Comparison of ENCODE assay signal across 8 cellular contexts in the genomic region with DNA sequence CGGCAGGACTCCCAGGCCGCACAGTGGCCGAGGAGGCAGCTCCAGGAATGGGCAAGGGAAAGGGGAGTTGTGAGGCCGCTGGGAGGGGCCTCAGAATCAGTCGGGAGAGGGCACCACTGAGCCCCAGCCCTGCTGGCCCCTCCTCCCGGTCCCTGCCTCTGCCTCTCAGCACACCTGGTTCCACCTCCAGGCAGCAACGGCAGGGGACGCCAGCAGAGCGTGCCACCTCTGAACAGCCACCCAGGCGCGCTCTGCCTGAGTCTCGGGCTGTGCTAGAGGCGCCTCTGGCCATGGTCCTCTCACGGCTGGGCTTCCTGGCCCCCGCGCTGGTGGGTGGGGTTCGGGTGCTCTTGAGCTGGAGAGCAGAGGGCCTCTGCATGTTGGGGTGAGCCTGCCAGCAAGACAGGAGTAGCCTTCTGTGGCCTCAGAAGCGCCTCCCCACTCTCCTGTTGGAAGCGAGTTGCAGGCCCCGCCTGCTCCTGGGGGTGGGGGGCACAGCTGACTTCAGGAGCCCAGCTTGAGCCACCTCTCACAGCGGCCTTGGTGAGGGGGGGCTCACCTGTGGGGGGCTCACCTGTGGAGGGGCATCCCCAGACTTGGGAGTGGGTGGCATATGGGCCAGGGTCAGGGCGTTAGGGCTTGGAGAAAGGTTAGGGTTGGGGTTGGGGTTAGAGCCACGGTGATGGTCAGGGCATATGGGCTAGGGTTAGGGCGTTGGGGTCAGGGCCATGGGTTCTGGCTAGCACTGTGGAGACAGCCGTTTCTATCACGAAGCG. TPM values are rescaled to one million over a fixed set of nuclear protein-coding genes. Genes with fewer than 3 reads are reported as not detected.
DNase-seq lines count a peak whose midpoint lies in the region; ATAC-seq and TF ChIP-seq lines count a peak whose summit lies in the region.

No MANE protein-coding gene starts in this region.

- H3K36me3 Mint-ChIP-seq in activated CD4-positive, alpha-beta T cell treated with anti-CD3 and anti-CD28 coated beads, Interleukin-2, amount 10 ng/mL, durations not matched to agents 7 days and 5 days (ENCODE audit: low read depth) = no peaks in the 10 kb centered on the region

- no peak overlapping the region for H3K4me3 Mint-ChIP-seq in activated CD4-positive, alpha-beta T cell treated with anti-CD3 and anti-CD28 coated beads, Interleukin-2, amount 10 ng/mL, durations not matched to agents 7 days and 5 days

- CTCF ChIA-PET in activated CD4-positive, alpha-beta T cell treated with anti-CD3 and anti-CD28 coated beads, Interleukin-2, amount 10 ng/mL, durations not matched to agents 7 days and 5 days (lab: Charles Lee) = no interaction called here

- no peak for ATAC-seq in GM19395 (IDR thresholded peaks at IDR 0.05; ENCODE audit: unreplicated experiment)

- no peak for TF ChIP-seq EP300 in suprapubic skin (IDR thresholded peaks at IDR 0.05)

- no peaks in the 10 kb centered on the region for H3K36me3 ChIP-seq in effector memory CD4-positive, alpha-beta T cell (ENCODE audit: control insufficient read depth, insufficient read depth, low read length)
- H3K36me3 ChIP-seq in SJCRH30 (no peaks in the 10 kb centered on the region), suprapubic skin (no peaks in the 10 kb centered on the region)

- no peaks in the 10 kb centered on the region for H3K4me1 Mint-ChIP-seq in activated CD4-positive, alpha-beta T cell treated with anti-CD3 and anti-CD28 coated beads, Interleukin-2, amount 10 ng/mL, durations not matched to agents 7 days and 5 days

- H3K4me1 ChIP-seq in effector memory CD4-positive, alpha-beta T cell (ENCODE audit: control insufficient read depth, insufficient read depth, low read length, poor library complexity, severe bottlenecking) = peaks cover 3% of the 10 kb centered on the region
- H3K4me1 ChIP-seq in SJCRH30 (no peaks in the 10 kb centered on the region), suprapubic skin (peaks cover 8% of the 10 kb centered on the region)

- POLR2A ChIA-PET in activated CD4-positive, alpha-beta T cell treated with anti-CD3 and anti-CD28 coated beads, Interleukin-2, amount 10 ng/mL, durations not matched to agents 7 days and 5 days (lab: Charles Lee) = no interaction called here

- no peaks in the 10 kb centered on the region for H3K9me3 ChIP-seq in effector memory CD4-positive, alpha-beta T cell (ENCODE audit: control insufficient read depth, low read length)
- H3K9me3 ChIP-seq in SJCRH30 (replicated peaks) (no peaks in the 10 kb centered on the region), suprapubic skin (no peaks in the 10 kb centered on the region)

- TF ChIP-seq POLR2A in suprapubic skin (IDR thresholded peaks at IDR 0.05) = no peak

- no peaks in the 10 kb centered on the region for H3K9me3 Mint-ChIP-seq in activated CD4-positive, alpha-beta T cell treated with anti-CD3 and anti-CD28 coated beads, Interleukin-2, amount 10 ng/mL, durations not matched to agents 7 days and 5 days

- H3K4me3 ChIP-seq in effector memory CD4-positive, alpha-beta T cell (ENCODE audit: insufficient read depth, low read depth, low read length, poor library complexity, severe bottlenecking) = no peak overlapping the region
- no peak overlapping the region for H3K4me3 ChIP-seq in SJCRH30
- H3K4me3 ChIP-seq in suprapubic skin = no peak overlapping the region

- 42% methylated on average over 25 of the region's 27 CpGs for WGBS in suprapubic skin

- H3K27me3 ChIP-seq in effector memory CD4-positive, alpha-beta T cell (replicated peaks; ENCODE audit: control insufficient read depth, insufficient read depth, low read length, poor library complexity, severe bottlenecking) = no peaks in the 10 kb centered on the region
- no peaks in the 10 kb centered on the region for H3K27me3 ChIP-seq in SJCRH30
- peaks cover 32% of the 10 kb centered on the region for H3K27me3 ChIP-seq in suprapubic skin

- TF ChIP-seq CTCF in suprapubic skin (IDR thresholded peaks at IDR 0.05) = peak in 1 of 2 donors; percentile 16

- no peak overlapping the region for H3K27ac ChIP-seq in effector memory CD4-positive, alpha-beta T cell (ENCODE audit: insufficient read depth, low read length, poor library complexity, severe bottlenecking)
- H3K27ac ChIP-seq in SJCRH30 (no peak overlapping the region), suprapubic skin (no peak overlapping the region)

- H3K27me3 Mint-ChIP-seq in activated CD4-positive, alpha-beta T cell treated with anti-CD3 and anti-CD28 coated beads, Interleukin-2, amount 10 ng/mL, durations not matched to agents 7 days and 5 days = no peaks in the 10 kb centered on the region

- no peak overlapping the region for H3K27ac Mint-ChIP-seq in activated CD4-positive, alpha-beta T cell treated with anti-CD3 and anti-CD28 coated beads, Interleukin-2, amount 10 ng/mL, durations not matched to agents 7 days and 5 days

- DNase-seq in activated CD4-positive, alpha-beta T cell treated with anti-CD3 and anti-CD28 coated beads, Interleukin-2, amount 10 ng/mL, durations not matched to agents 7 days and 5 days = peak; percentile 69
- DNase-seq in activated CD4-positive, alpha-beta T cell treated with anti-CD3 and anti-CD28 coated beads, Interleukin-2, amount 50 U/mL, for 1 hour = no peak
- DNase-seq in NAMALWA (ENCODE audit: low spot score) (peak; percentile 61), SJCRH30 (no peak), suprapubic skin (ENCODE audit: low spot score in 2 of 2) (no peak)
- peak; percentile 3 to 25 (median 17) for DNase-seq in effector memory CD4-positive, alpha-beta T cell
- DNase-seq in stimulated activated CD4-positive, alpha-beta T cell treated with anti-CD3 and anti-CD28 coated beads, Interleukin-2, amount 100 ng/mL, for 4 hours (ENCODE audit: low read depth) = peak; percentile 9

RNA-seq across cellular contexts. Expression of a gene that starts 32.8 kb away (rescaled TPM):
- total RNA-seq in activated CD4-positive, alpha-beta T cell treated with anti-CD3 and anti-CD28 coated beads, Interleukin-2, amount 10 ng/mL, durations not matched to agents 7 days and 5 days = 10 to 100 TPM; 45.1 to 45.4 TPM
- 11.3 and 13.5 TPM in 2 replicates for total RNA-seq in SJCRH30 (2014; rRNA removed; shearing (Covaris generic))
- 100 to 1,000 TPM in 1 of 4 donors, 10 to 100 TPM in 3; 63.8 to 104 (median 95.8) TPM for total RNA-seq in suprapubic skin

Comparison
In these comparisons a context has a peak if more than half of its experiments do, and no peak if none do; other contexts are left out.
1. DNase-seq: peak in activated CD4-positive, alpha-beta T cell treated with anti-CD3 and anti-CD28 coated beads, Interleukin-2, amount 10 ng/mL, durations not matched to agents 7 days and 5 days (single experiment), NAMALWA (single experiment), effector memory CD4-positive, alpha-beta T cell (3 of 3) and stimulated activated CD4-positive, alpha-beta T cell treated with anti-CD3 and anti-CD28 coated beads, Interleukin-2, amount 100 ng/mL, for 4 hours (single experiment); none in activated CD4-positive, alpha-beta T cell treated with anti-CD3 and anti-CD28 coated beads, Interleukin-2, amount 50 U/mL, for 1 hour (single experiment), SJCRH30 (0 of 2) and suprapubic skin (0 of 2).